8 cellular contexts compared by ENCODE assay signal in the genomic region with DNA sequence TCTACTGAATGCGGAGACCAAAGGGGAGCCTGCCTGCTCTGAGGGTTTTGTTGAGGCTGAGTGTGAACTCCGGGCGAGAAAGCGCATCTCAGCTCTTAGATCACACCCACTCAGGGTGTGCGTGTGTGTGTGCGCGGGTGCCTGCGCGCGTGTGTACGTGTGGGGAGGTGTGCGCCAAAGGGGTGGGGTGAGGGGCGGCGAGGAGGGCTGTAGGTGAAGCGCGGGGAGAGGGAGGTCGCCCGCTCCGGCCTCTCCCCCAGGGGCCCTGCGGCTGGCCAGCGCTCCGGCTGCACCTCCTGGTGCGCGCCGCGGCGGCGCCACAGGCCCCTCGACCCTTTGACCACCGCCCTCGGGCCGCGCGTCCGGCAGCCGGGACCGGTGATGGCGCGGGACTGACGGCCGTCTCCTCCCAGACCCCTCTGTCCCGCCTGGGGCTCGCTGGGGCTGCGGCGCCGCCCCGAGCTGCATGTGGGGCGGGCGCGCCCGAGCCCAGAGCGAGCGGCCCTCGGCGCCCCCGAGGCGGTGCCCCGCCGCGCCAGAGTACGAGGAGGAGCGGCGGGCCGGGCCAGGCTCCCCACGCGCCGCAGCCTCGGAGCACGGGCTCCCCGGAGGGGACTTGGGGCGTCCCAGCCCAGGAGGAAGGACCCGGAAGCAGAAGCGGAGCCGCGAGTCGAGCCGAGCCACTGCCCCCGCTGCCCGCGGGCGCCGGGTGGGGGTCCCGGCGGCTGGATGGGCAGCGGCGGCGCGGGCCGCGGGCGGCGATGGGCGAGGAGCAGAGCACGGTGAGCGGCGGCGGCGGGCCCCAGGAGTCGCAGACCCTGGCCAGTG. TPM values are rescaled to one million over a fixed set of nuclear protein-coding genes. Genes with fewer than 3 reads are reported as not detected.
DNase-seq lines count a peak whose midpoint lies in the region; ATAC-seq and TF ChIP-seq lines count a peak whose summit lies in the region.

A gene with protein sequence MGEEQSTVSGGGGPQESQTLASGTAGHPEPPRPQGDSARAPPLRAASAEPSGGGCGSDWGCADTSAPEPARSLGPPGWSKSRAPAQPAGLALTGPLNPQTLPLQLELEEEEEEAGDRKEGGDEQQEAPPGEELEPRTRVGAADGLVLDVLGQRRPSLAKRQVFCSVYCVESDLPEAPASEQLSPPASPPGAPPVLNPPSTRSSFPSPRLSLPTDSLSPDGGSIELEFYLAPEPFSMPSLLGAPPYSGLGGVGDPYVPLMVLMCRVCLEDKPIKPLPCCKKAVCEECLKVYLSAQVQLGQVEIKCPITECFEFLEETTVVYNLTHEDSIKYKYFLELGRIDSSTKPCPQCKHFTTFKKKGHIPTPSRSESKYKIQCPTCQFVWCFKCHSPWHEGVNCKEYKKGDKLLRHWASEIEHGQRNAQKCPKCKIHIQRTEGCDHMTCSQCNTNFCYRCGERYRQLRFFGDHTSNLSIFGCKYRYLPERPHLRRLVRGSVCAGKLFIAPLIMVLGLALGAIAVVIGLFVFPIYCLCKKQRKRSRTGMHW (plus strand): TSS at position 654 of the 828 bp plus-strand sequence. CDS start 108 bp downstream, at position 762.

- no peak for TF ChIP-seq CTCF in spleen (IDR thresholded peaks at IDR 0.05 in 8 of 11, conservative IDR thresholded peaks at IDR 0.05 in 3 of 11)

- DNase-seq in EL (peak; percentile 62), HEK293T (ENCODE audit: extremely low spot score) (peak; percentile 71), SJSA1 (ENCODE audit: low read depth in 1 of 2, low spot score in 2 of 2) (peak; percentile 63 to 66), dermis microvascular lymphatic vessel endothelial cell (ENCODE audit: low read depth in 2 of 2) (peak in 1 of 2 donors; percentile 79), left colon (peak; percentile 64 to 67), spleen (peak; percentile 87), HT-29 (ENCODE audit: low spot score) (no peak)

- no peaks in the 10 kb centered on the region for H3K27me3 ChIP-seq in SJSA1 (replicated peaks)
- H3K27me3 ChIP-seq in spleen (replicated peaks in 1 of 7): peaks cover 0 to 21% (median 5%) of the 10 kb centered on the region in 7 donors

- ATAC-seq in left colon (peak; percentile 63), GM19035 (IDR thresholded peaks at IDR 0.05; ENCODE audit: unreplicated experiment) (no peak)

- H3K27ac ChIP-seq in SJSA1 (peak within 1 kb of the TSS; percentile 78), spleen (peak within 1 kb of the TSS; percentile 49 to 91 (median 85))

- peak within 1 kb of the TSS; percentile 90 for H3K4me3 ChIP-seq in SJSA1
- peak within 1 kb of the TSS; percentile 49 to 83 (median 60) for H3K4me3 ChIP-seq in spleen

- no peak for TF ChIP-seq POLR2A in spleen (IDR thresholded peaks at IDR 0.05)

- POLR2A ChIA-PET in HEK293T (lab: Yijun Ruan, JAX): interaction anchor here (0.6 to 2.1 kb wide), 13 partner anchors 10 to 152 kb away, joined by 3 to 10 read pairs (median 4); no protein-coding TSS in a partner anchor

- H3K36me3 ChIP-seq in SJSA1: peaks cover 37% of the 10 kb centered on the region
- H3K36me3 ChIP-seq in spleen: no peaks in the 10 kb centered on the region

- CTCF ChIA-PET in HEK293T (lab: Yijun Ruan, JAX): interaction anchor here (0.7 to 1.1 kb wide), 4 partner anchors 14 to 91 kb away, joined by 3 to 4 read pairs (median 3); no protein-coding TSS in a partner anchor

- 0 to 2% (median 1%) methylated on average over 1 to 99 of the region's 99 CpGs for WGBS in spleen, 5 donors

- H3K4me1 ChIP-seq in SJSA1 (replicated peaks) (peaks cover 49% of the 10 kb centered on the region), spleen (peaks cover 0 to 56% (median 29%) of the 10 kb centered on the region in 6 donors)

- intact Hi-C loops in left colon (cut with DNase I, micrococcal nuclease) (no loop called here), spleen (cut with DNase I; ENCODE audit: low total_unique reads) (no loop called here)

- H3K9me3 ChIP-seq in SJSA1 (replicated peaks) (no peaks in the 10 kb centered on the region), spleen (no peaks in the 10 kb centered on the region)

TF ChIP-seq in HEK293T, 16 proteins besides CTCF, POLR2A, EP300 and RAD21:
- TF ChIP-seq NFRKB (IDR thresholded peaks at IDR 0.05) (no peak), FOXA1 (IDR thresholded peaks at IDR 0.05) (no peak), CTBP1 (IDR thresholded peaks at IDR 0.05; ENCODE audit: borderline replicate concordance) (no peak), BHLHE40 (IDR thresholded peaks at IDR 0.05; ENCODE audit: borderline replicate concordance) (no peak), LEF1 (IDR thresholded peaks at IDR 0.05; ENCODE audit: borderline replicate concordance) (no peak), ARNT (IDR thresholded peaks at IDR 0.05) (0 out of 2 replicates have a peak, but pooled peaks have one; percentile 22), ZNF384 (IDR thresholded peaks at IDR 0.05) (no peak), FOXK2 (IDR thresholded peaks at IDR 0.05) (no peak), SUZ12 (IDR thresholded peaks at IDR 0.05) (no peak), HDGF (IDR thresholded peaks at IDR 0.05; ENCODE audit: borderline replicate concordance) (no peak), ELF4 (IDR thresholded peaks at IDR 0.05) (no peak), TARDBP (IDR thresholded peaks at IDR 0.05) (no peak), SP1 (IDR thresholded peaks at IDR 0.05) (no peak), L3MBTL2 (conservative IDR thresholded peaks at IDR 0.05) (0 out of 2 replicates have a peak, but pooled peaks have one; percentile 13), FOXM1 (IDR thresholded peaks at IDR 0.05; ENCODE audit: borderline replicate concordance) (0 out of 2 replicates have a peak, but pooled peaks have one; percentile 12)
- TF ChIP-seq, protein P1, sequence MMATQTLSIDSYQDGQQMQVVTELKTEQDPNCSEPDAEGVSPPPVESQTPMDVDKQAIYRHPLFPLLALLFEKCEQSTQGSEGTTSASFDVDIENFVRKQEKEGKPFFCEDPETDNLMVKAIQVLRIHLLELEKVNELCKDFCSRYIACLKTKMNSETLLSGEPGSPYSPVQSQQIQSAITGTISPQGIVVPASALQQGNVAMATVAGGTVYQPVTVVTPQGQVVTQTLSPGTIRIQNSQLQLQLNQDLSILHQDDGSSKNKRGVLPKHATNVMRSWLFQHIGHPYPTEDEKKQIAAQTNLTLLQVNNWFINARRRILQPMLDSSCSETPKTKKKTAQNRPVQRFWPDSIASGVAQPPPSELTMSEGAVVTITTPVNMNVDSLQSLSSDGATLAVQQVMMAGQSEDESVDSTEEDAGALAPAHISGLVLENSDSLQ (IDR thresholded peaks at IDR 0.05): no peak

RNA-seq across cellular contexts. Expression of the gene that starts here (rescaled TPM):
- total RNA-seq in SJSA1 (2014; rRNA removed; shearing (Covaris generic)): 14.8 and 16.8 TPM in 2 replicates
- total RNA-seq in dermis microvascular lymphatic vessel endothelial cell: 10.4 and 15.9 TPM in 2 replicates
- total RNA-seq in left colon: 10 to 100 TPM in 1 of 2 donors, 1 to 10 TPM in 1; 8.6 to 15.5 TPM
- 10 to 100 TPM in 5 of 7 donors, 1 to 10 TPM in 2; 8.6 to 17.1 (median 11.8) TPM for total RNA-seq in spleen
- 1 to 10 TPM in 1 of 3 donors, under 1 TPM in 2; 0.89 to 1.5 (median 0.99) TPM for polyA plus RNA-seq in spleen
- not detected in 2 replicates for total RNA-seq in HT-29 (2014; rRNA removed; shearing (Covaris generic))
